ENCODE assay signal across 9 cellular contexts in genomic region chr5:57179262-57179960, GRCh38. TPM values are rescaled to one million over a fixed set of nuclear protein-coding genes. Genes with fewer than 3 reads are reported as not detected.
A peak's percentile ranks its signal among the peaks of the same experiment; 100 is the strongest.
DNase-seq lines count a peak whose midpoint lies in the region; ATAC-seq and TF ChIP-seq lines count a peak whose summit lies in the region.
"Had no signal": no experiment of that assay in that cellular context is flagged by ENCODE, and none has a peak within 500 bp of the region (broad histone marks: within the 10 kb centered on the region; RNA-seq: fewer than 3 reads in every experiment).

No MANE protein-coding gene starts in this region.

- H3K27ac Mint-ChIP-seq in CD14-positive monocyte (peak overlapping the region; percentile 81 to 93 (median 90)), endothelial cell (ENCODE audit: unreplicated experiment) (peak overlapping the region; percentile 50), neural crest cell (ENCODE audit: unreplicated experiment) (peak overlapping the region; percentile 7)

- peak overlapping the region; percentile 75 for H3K4me2 ChIP-seq in OCI-LY7 (ENCODE audit: low read length)

- H2AFZ ChIP-seq in OCI-LY7 (ENCODE audit: low read length) = no peak overlapping the region

- peaks cover 89% of the 10 kb centered on the region for H3K36me3 ChIP-seq in OCI-LY7 (ENCODE audit: insufficient read depth, low read length)

- H3K4me3 Mint-ChIP-seq in CD14-positive monocyte (peak overlapping the region; percentile 60 to 84), endothelial cell (ENCODE audit: unreplicated experiment) (peak overlapping the region; percentile 81), neural crest cell (peak overlapping the region; percentile 97)

- H3K27ac ChIP-seq in OCI-LY7 (ENCODE audit: low read depth, low read length, poor library complexity, severe bottlenecking) = peak overlapping the region; percentile 29

- intact Hi-C loops in CD14-positive monocyte (cut with micrococcal nuclease) = loop anchor here in 1 of 2 donors (10.0 kb wide), 2 partner anchors 765 to 1185 kb away; partner anchors contain the start of gene IL6ST
- intact Hi-C loops in OCI-LY7 (cut with micrococcal nuclease; ENCODE audit: unreplicated experiment) = loop anchor here (10.0 kb wide), 1 partner anchor 495 kb away; no protein-coding TSS in a partner anchor

- no peak for ATAC-seq in GM19035 (IDR thresholded peaks at IDR 0.05; ENCODE audit: unreplicated experiment)
- no peak for ATAC-seq in GM21786 (IDR thresholded peaks at IDR 0.05; ENCODE audit: unreplicated experiment)
- ATAC-seq in HG02970 (IDR thresholded peaks at IDR 0.05; ENCODE audit: low FRiP score, unreplicated experiment) = no peak

- CTCF ChIA-PET in OCI-LY7 (lab: Charles Lee; ENCODE audit: unreplicated experiment) = no interaction called here

- H3K4me1 ChIP-seq in OCI-LY7 (ENCODE audit: insufficient read depth, low read length, poor library complexity, severe bottlenecking) = peaks cover 35% of the 10 kb centered on the region

- peaks cover 26 to 49% of the 10 kb centered on the region in 2 donors for H3K36me3 Mint-ChIP-seq in CD14-positive monocyte
- peaks cover 15% of the 10 kb centered on the region for H3K36me3 Mint-ChIP-seq in endothelial cell (ENCODE audit: low read depth, unreplicated experiment)
- peaks cover 12% of the 10 kb centered on the region for H3K36me3 Mint-ChIP-seq in neural crest cell (ENCODE audit: low read depth)

- H4K20me1 ChIP-seq in OCI-LY7 (ENCODE audit: insufficient read depth, low read length) = peaks cover 69% of the 10 kb centered on the region

- H3K4me3 ChIP-seq in OCI-LY7 (ENCODE audit: low read depth, low read length, poor library complexity, severe bottlenecking) = peak overlapping the region; percentile 93

- H3K27me3 Mint-ChIP-seq in CD14-positive monocyte (ENCODE audit: low read depth in 3 of 3) (peaks cover 0 to 2% (median 0%) of the 10 kb centered on the region in 3 donors), endothelial cell (ENCODE audit: unreplicated experiment) (peaks cover 3% of the 10 kb centered on the region), neural crest cell (ENCODE audit: low read depth) (no peaks in the 10 kb centered on the region)

- BruUV-seq in OCI-LY7 (replicated peaks; lab: Mats Ljungman, UMichigan) = no TSS peak

- H3K4me1 Mint-ChIP-seq in CD14-positive monocyte = peaks cover 66% of the 10 kb centered on the region
- H3K4me1 Mint-ChIP-seq in endothelial cell (ENCODE audit: unreplicated experiment) = peaks cover 36% of the 10 kb centered on the region
- H3K4me1 Mint-ChIP-seq in neural crest cell = peaks cover 59% of the 10 kb centered on the region

- DNase-seq in CD14-positive monocyte (ENCODE audit: low spot score) = no peak
- DNase-seq in OCI-LY7 (ENCODE audit: low spot score) = no peak
- DNase-seq in endothelial cell (ENCODE audit: low spot score) = no peak
- no peak for DNase-seq in neural crest cell (ENCODE audit: low read depth, low spot score)
- DNase-seq in cerebellar nuclear complex (lab: John Stamatoyannopoulos, UW) = no peak
- DNase-seq: activated CD4-positive, alpha-beta T cell treated with anti-CD3 and anti-CD28 coated beads, Interleukin-2, amount 50 U/mL, for 4 hours had no signal

- H3K79me2 ChIP-seq in OCI-LY7 (ENCODE audit: insufficient read depth, low read depth, low read length) = peaks cover 100% of the 10 kb centered on the region

- POLR2A ChIA-PET in OCI-LY7 (lab: Charles Lee) = interaction anchor here (0.6 to 2.7 kb wide), 4 partner anchors 9 to 581 kb away, joined by 3 to 25 read pairs (median 7); no protein-coding TSS in a partner anchor

- no peak for TF ChIP-seq CTCF in CD14-positive monocyte (IDR thresholded peaks at IDR 0.05)
- no peak for TF ChIP-seq CTCF in OCI-LY7 (conservative IDR thresholded peaks at IDR 0.05; ENCODE audit: low read length)
- TF ChIP-seq CTCF in endothelial cell (IDR thresholded peaks at IDR 0.05; ENCODE audit: unreplicated experiment) = no peak
- TF ChIP-seq CTCF in neural crest cell (conservative IDR thresholded peaks at IDR 0.05) = no peak

- no peaks in the 10 kb centered on the region for H3K9me2 ChIP-seq in OCI-LY7 (ENCODE audit: insufficient read depth, low read length)

- H3K9me3 ChIP-seq in OCI-LY7 (ENCODE audit: low read length) = no peaks in the 10 kb centered on the region

- peaks cover 4 to 10% (median 5%) of the 10 kb centered on the region in 7 donors for H3K9me3 Mint-ChIP-seq in CD14-positive monocyte
- H3K9me3 Mint-ChIP-seq in endothelial cell (ENCODE audit: unreplicated experiment) = no peaks in the 10 kb centered on the region
- peaks cover 3% of the 10 kb centered on the region for H3K9me3 Mint-ChIP-seq in neural crest cell

RNA-seq across cellular contexts. Expression of gene GPBP1, which starts 5.6 kb away (rescaled TPM):
- 10 to 100 TPM; 23.2 to 43.7 TPM for polyA plus RNA-seq in CD14-positive monocyte
- total RNA-seq in OCI-LY7 (2014; rRNA removed; shearing (Covaris generic)) = 77.0 and 96.6 TPM in 2 replicates
- total RNA-seq in OCI-LY7 (2022) (99.2 and 109 TPM in 2 replicates), endothelial cell (ENCODE audit: unreplicated experiment) (68.9 TPM), neural crest cell (99.6 and 111 TPM in 2 replicates)

Comparison
In these comparisons a context has a peak if more than half of its experiments do, and no peak if none do; other contexts are left out.
1. H3K27ac Mint-ChIP-seq: peak in every context shown above with its lines; median percentile 90 in CD14-positive monocyte; 50 in endothelial cell; 7 in neural crest cell.